19 cellular contexts compared by ENCODE assay signal in the genomic region with DNA sequence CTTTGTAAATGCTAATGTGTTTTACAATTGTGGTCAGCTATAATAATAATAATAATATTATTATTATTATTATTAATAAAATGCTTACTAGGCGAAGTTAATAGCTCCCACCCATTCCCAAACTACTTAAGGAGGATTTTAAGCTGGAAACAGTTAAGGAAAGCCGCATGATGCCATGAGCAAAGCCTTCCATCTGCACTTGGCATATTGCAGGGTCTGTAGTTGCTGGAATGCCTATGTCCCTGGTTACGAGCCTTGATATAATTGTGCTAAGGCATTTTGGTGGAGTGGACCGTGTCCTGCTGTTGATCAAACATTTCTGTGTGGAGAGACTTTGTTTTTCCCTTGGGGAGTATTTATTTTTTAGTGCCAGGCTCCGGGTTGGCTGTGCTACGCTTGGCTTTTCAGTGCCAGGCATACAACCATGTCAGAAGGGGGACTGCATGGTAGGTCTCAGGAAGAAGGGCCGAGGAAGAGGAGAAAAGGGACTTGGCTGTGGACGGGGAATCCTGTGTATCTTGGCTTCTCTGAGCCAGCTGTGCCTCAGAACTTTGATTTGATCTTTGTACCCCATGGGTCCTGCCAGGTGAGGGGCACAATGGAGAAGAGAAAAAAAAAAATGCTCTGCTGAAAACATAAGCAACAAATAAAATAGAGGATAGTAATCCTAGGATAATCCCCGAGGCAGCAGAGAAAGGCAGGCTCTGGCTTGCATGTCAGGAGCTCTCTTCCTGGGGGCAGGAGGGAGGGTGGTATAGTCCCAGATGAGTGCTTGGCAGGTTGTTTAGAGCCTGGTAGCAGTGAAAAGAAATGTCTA.
DNase-seq lines count a peak whose midpoint lies in the region; ATAC-seq, FAIRE-seq and TF ChIP-seq lines count a peak whose summit lies in the region.
"Had no signal": no experiment of that assay in that cellular context is flagged by ENCODE, and none has a peak within 500 bp of the region (broad histone marks: within the 10 kb centered on the region; RNA-seq: fewer than 3 reads in every experiment).

No MANE protein-coding gene starts in this region.

- H3K4me2 ChIP-seq in astrocyte (ENCODE audit: low read length) (no peak overlapping the region), keratinocyte (ENCODE audit: control insufficient read depth, extremely low read depth, insufficient read depth, low read depth, low read length) (peak overlapping the region; percentile 78)
- H3K4me2 ChIP-seq: BLaER1 treated with 17β-estradiol and CSF1 and Interleukin-3, amounts not matched to agents 10 nM and 100 nM had no signal

- H3K4me3 ChIP-seq in HAP-1 (no peak overlapping the region), astrocyte (ENCODE audit: insufficient read depth, low read depth, low read length) (no peak overlapping the region), keratinocyte (ENCODE audit: control insufficient read depth in 2 of 3, extremely low read depth in 1 of 3, insufficient read depth in 2 of 3, low read depth in 1 of 3, low read length in 3 of 3) (peak overlapping the region in 2 of 3 experiments; percentile 34 to 44), small intestine (ENCODE audit: low read depth in 1 of 2, low read length in 2 of 2) (no peak overlapping the region)
- H3K4me3 ChIP-seq: adrenal gland; BLaER1 treated with 17β-estradiol and CSF1 and Interleukin-3, amounts not matched to agents 10 nM and 100 nM; tibial artery had no signal

- H4K20me1 ChIP-seq in astrocyte (ENCODE audit: insufficient read depth, low read length), result peaks cover 68% of the 10 kb centered on the region
- H4K20me1 ChIP-seq in keratinocyte (ENCODE audit: control insufficient read depth, extremely low read depth, insufficient read depth, low read length), result peaks cover 12% of the 10 kb centered on the region

- peaks cover 5% of the 10 kb centered on the region for H3K36me3 Mint-ChIP-seq in astrocyte (ENCODE audit: low read depth, unreplicated experiment)
- H3K36me3 Mint-ChIP-seq in activated T-cell treated with anti-CD3 and anti-CD28 coated beads, Interleukin-2, amount 50 U/mL, for 4 hours (ENCODE audit: insufficient read depth), result no peaks in the 10 kb centered on the region
- no peaks in the 10 kb centered on the region for H3K36me3 Mint-ChIP-seq in natural killer cell

- intact Hi-C loops in natural killer cell (cut with micrococcal nuclease), result no loop called here

- H3K4me3 Mint-ChIP-seq in astrocyte (ENCODE audit: unreplicated experiment) (no peak overlapping the region), natural killer cell (no peak overlapping the region)
- no peak overlapping the region for H3K4me3 Mint-ChIP-seq in activated T-cell treated with anti-CD3 and anti-CD28 coated beads, Interleukin-2, amount 50 U/mL, for 4 hours
- H3K4me3 Mint-ChIP-seq: activated CD4-positive, alpha-beta T cell treated with anti-CD3 and anti-CD28 coated beads, Interleukin-2, amount 10 ng/mL, durations not matched to agents 7 days and 5 days; dendritic cell treated with granulocyte-macrophage colony-stimulating factor and Interleukin-4, amounts not matched to agents 40 ng/mL and 50 ng/mL, for 4 days had no signal

- peaks cover 2% of the 10 kb centered on the region for H3K9me1 ChIP-seq in keratinocyte (ENCODE audit: control insufficient read depth, extremely low read depth, insufficient read depth, low read length)

- no peaks in the 10 kb centered on the region for H3K36me3 ChIP-seq in HAP-1 (replicated peaks)
- H3K36me3 ChIP-seq in astrocyte (ENCODE audit: insufficient read depth, low read length), result no peaks in the 10 kb centered on the region
- peaks cover 8 to 12% of the 10 kb centered on the region in 2 experiments for H3K36me3 ChIP-seq in keratinocyte (ENCODE audit: control insufficient read depth in 2 of 2, extremely low read depth in 1 of 2, insufficient read depth in 2 of 2, low read length in 2 of 2)
- H3K36me3 ChIP-seq in small intestine (ENCODE audit: control insufficient read depth in 2 of 2, insufficient read depth in 2 of 2, low read length in 2 of 2), result no peaks in the 10 kb centered on the region
- H3K36me3 ChIP-seq: adrenal gland, tibial artery had no signal

- H3K9me3 Mint-ChIP-seq in astrocyte (ENCODE audit: unreplicated experiment) (no peaks in the 10 kb centered on the region), natural killer cell (no peaks in the 10 kb centered on the region)
- no peaks in the 10 kb centered on the region for H3K9me3 Mint-ChIP-seq in activated T-cell treated with anti-CD3 and anti-CD28 coated beads, Interleukin-2, amount 50 U/mL, for 4 hours
- H3K9me3 Mint-ChIP-seq: dendritic cell treated with granulocyte-macrophage colony-stimulating factor and Interleukin-4, amounts not matched to agents 40 ng/mL and 50 ng/mL, for 4 days had no signal

- TF ChIP-seq CTCF in astrocyte (IDR thresholded peaks at IDR 0.05; ENCODE audit: insufficient read depth, low read depth, low read length) (no peak), keratinocyte (optimal IDR thresholded peaks at IDR 0.05 in 1 of 3, IDR thresholded peaks at IDR 0.05 in 1 of 3, conservative IDR thresholded peaks at IDR 0.05 in 1 of 3; ENCODE audit: extremely low read depth in 1 of 3, insufficient read depth in 2 of 3, low read length in 3 of 3) (no peak), natural killer cell (IDR thresholded peaks at IDR 0.05) (no peak)

- H3K9ac ChIP-seq in astrocyte (ENCODE audit: low read length) (no peak overlapping the region), keratinocyte (ENCODE audit: control insufficient read depth, extremely low read depth, insufficient read depth, low read length) (peak overlapping the region; percentile 53)
- H3K9ac ChIP-seq: BLaER1 treated with 17β-estradiol and CSF1 and Interleukin-3, amounts not matched to agents 10 nM and 100 nM had no signal

- H3K27me3 ChIP-seq in HAP-1 (ENCODE audit: low read depth) (no peaks in the 10 kb centered on the region), astrocyte (ENCODE audit: insufficient read depth, low read length) (no peaks in the 10 kb centered on the region), keratinocyte (ENCODE audit: control insufficient read depth, extremely low read depth, insufficient read depth, low read length) (no peaks in the 10 kb centered on the region), small intestine (ENCODE audit: control insufficient read depth in 2 of 2, insufficient read depth in 2 of 2, low read length in 2 of 2) (no peaks in the 10 kb centered on the region)
- H3K27me3 ChIP-seq: adrenal gland; BLaER1 treated with 17β-estradiol and CSF1 and Interleukin-3, amounts not matched to agents 10 nM and 100 nM; tibial artery had no signal

- H2AFZ ChIP-seq in astrocyte (ENCODE audit: low read depth, low read length) (no peak overlapping the region), keratinocyte (ENCODE audit: control insufficient read depth, low read length) (no peak overlapping the region)

- ATAC-seq in activated T-cell treated with anti-CD3 and anti-CD28 coated beads, Interleukin-2, amount 50 U/mL, for 4 hours, result no peak
- ATAC-seq in natural killer cell, result no peak

- dilution Hi-C loops in keratinocyte (cut with MboI; ENCODE audit: extremely low pct_ligation_motif_present, low sequenced_read_pairs), result no loop called here

- H3K79me2 ChIP-seq in astrocyte (ENCODE audit: insufficient read depth, low read length), result peaks cover 85% of the 10 kb centered on the region
- peaks cover 91% of the 10 kb centered on the region for H3K79me2 ChIP-seq in keratinocyte (ENCODE audit: control insufficient read depth, insufficient read depth, low read length)

- FAIRE-seq in astrocyte (lab: Jason Lieb, UNC) (no peak), keratinocyte (lab: Jason Lieb, UNC) (no peak), small intestine (lab: Jason Lieb, UNC) (no peak)
- FAIRE-seq: GM12892 had no signal

- no peak overlapping the region for H3K27ac ChIP-seq in astrocyte (ENCODE audit: low read depth, low read length)
- peak overlapping the region; percentile 51 for H3K27ac ChIP-seq in keratinocyte (ENCODE audit: control insufficient read depth, insufficient read depth, low read length)
- H3K27ac ChIP-seq in small intestine (ENCODE audit: low read depth in 1 of 2, low read length in 1 of 2), result peak overlapping the region; percentile 74 to 87
- H3K27ac ChIP-seq: adrenal gland; BLaER1 treated with 17β-estradiol and CSF1 and Interleukin-3, amounts not matched to agents 10 nM and 100 nM; tibial artery had no signal

- in situ Hi-C loops in HAP-1 (cut with MboI; ENCODE audit: low sequenced_read_pairs), result no loop called here

- H3K27me3 Mint-ChIP-seq in astrocyte (ENCODE audit: low read depth, unreplicated experiment) (no peaks in the 10 kb centered on the region), natural killer cell (ENCODE audit: low read depth in 2 of 2) (peaks cover 0 to 14% of the 10 kb centered on the region in 2 donors)
- no peaks in the 10 kb centered on the region for H3K27me3 Mint-ChIP-seq in activated T-cell treated with anti-CD3 and anti-CD28 coated beads, Interleukin-2, amount 50 U/mL, for 4 hours (ENCODE audit: low read depth)
- H3K27me3 Mint-ChIP-seq: activated CD4-positive, alpha-beta T cell treated with anti-CD3 and anti-CD28 coated beads, Interleukin-2, amount 10 ng/mL, durations not matched to agents 7 days and 5 days; dendritic cell treated with granulocyte-macrophage colony-stimulating factor and Interleukin-4, amounts not matched to agents 40 ng/mL and 50 ng/mL, for 4 days had no signal

- peak; percentile 23 to 25 for DNase-seq in HAP-1 (ENCODE audit: low spot score in 2 of 2)
- no peak for DNase-seq in astrocyte (ENCODE audit: low read depth)
- no peak for DNase-seq in keratinocyte (ENCODE audit: low read depth, low spot score)
- DNase-seq in small intestine, result peak; percentile 48
- DNase-seq in activated T-cell treated with anti-CD3 and anti-CD28 coated beads, Interleukin-2, amount 50 U/mL, for 4 hours, result no peak
- no peak for DNase-seq in NCI-H2029 treated with DMSO at 0.1 percent for 48 hours (lab: John Stamatoyannopoulos, UW)
- DNase-seq in natural killer cell, result no peak
- DNase-seq: activated CD4-positive, alpha-beta T cell treated with anti-CD3 and anti-CD28 coated beads, Interleukin-2, amount 10 ng/mL, durations not matched to agents 7 days and 5 days; activated T-cell treated with anti-CD3 and anti-CD28 coated beads, Interleukin-2, amount 50 U/mL, for 48 hours; adrenal gland; IMR-90; NCI-H226; RPMI8226; stimulated activated CD4-positive, alpha-beta T cell treated with anti-CD3 and anti-CD28 coated beads, Interleukin-15, amount 100 ng/mL, for 24 hours; T-helper 2 cell; tibial artery had no signal

- H3K4me1 ChIP-seq in HAP-1, result peaks cover 6% of the 10 kb centered on the region; the same call in 1 of the 2 replicates
- peaks cover 6% of the 10 kb centered on the region for H3K4me1 ChIP-seq in astrocyte (ENCODE audit: insufficient read depth, low read length)
- H3K4me1 ChIP-seq in keratinocyte (ENCODE audit: control insufficient read depth, extremely low read depth, insufficient read depth, low read length), result peaks cover 18% of the 10 kb centered on the region
- peaks cover 0 to 11% of the 10 kb centered on the region in 2 donors for H3K4me1 ChIP-seq in small intestine (ENCODE audit: control insufficient read depth in 2 of 2, insufficient read depth in 1 of 2, low read depth in 1 of 2, low read length in 1 of 2)
- H3K4me1 ChIP-seq: adrenal gland, tibial artery had no signal

- H3K4me1 Mint-ChIP-seq in astrocyte (ENCODE audit: low read depth, unreplicated experiment) (peaks cover 15% of the 10 kb centered on the region), natural killer cell (peaks cover 0 to 9% of the 10 kb centered on the region in 2 donors)
- H3K4me1 Mint-ChIP-seq in activated T-cell treated with anti-CD3 and anti-CD28 coated beads, Interleukin-2, amount 50 U/mL, for 4 hours (ENCODE audit: low read depth), result peaks cover 9% of the 10 kb centered on the region

- H3K27ac Mint-ChIP-seq in astrocyte (ENCODE audit: unreplicated experiment), result peak overlapping the region; percentile 30
- no peak overlapping the region for H3K27ac Mint-ChIP-seq in natural killer cell
- H3K27ac Mint-ChIP-seq: activated CD4-positive, alpha-beta T cell treated with anti-CD3 and anti-CD28 coated beads, Interleukin-2, amount 10 ng/mL, durations not matched to agents 7 days and 5 days; dendritic cell treated with granulocyte-macrophage colony-stimulating factor and Interleukin-4, amounts not matched to agents 40 ng/mL and 50 ng/mL, for 4 days had no signal

- 24 to 67% (median 40%) methylated on average over 9 of the region's 9 CpGs for WGBS in small intestine, 3 donors

- H3K9me3 ChIP-seq in HAP-1, result no peaks in the 10 kb centered on the region
- H3K9me3 ChIP-seq in astrocyte (ENCODE audit: insufficient read depth, low read depth, low read length), result no peaks in the 10 kb centered on the region
- no peaks in the 10 kb centered on the region for H3K9me3 ChIP-seq in keratinocyte (ENCODE audit: control insufficient read depth, low read depth, low read length)
- no peaks in the 10 kb centered on the region for H3K9me3 ChIP-seq in small intestine (ENCODE audit: control insufficient read depth, low read depth)
- H3K9me3 ChIP-seq: adrenal gland; BLaER1 treated with 17β-estradiol and CSF1 and Interleukin-3, amounts not matched to agents 10 nM and 100 nM; tibial artery had no signal

Comparison
In these comparisons a context has a peak if more than half of its experiments do, and no peak if none do; other contexts are left out.
1. DNase-seq: peak in HAP-1 (2 of 2) and small intestine (single experiment); none in astrocyte (single experiment), keratinocyte (single experiment), activated T-cell treated with anti-CD3 and anti-CD28 coated beads, Interleukin-2, amount 50 U/mL, for 4 hours (single experiment), NCI-H2029 treated with DMSO at 0.1 percent for 48 hours (single experiment) and natural killer cell (single experiment).
2. H3K4me3 ChIP-seq: peak in keratinocyte (2 of 3); none in HAP-1 (single experiment), astrocyte (single experiment) and small intestine (0 of 2).